28 cellular contexts compared by ENCODE assay signal in genomic region chr10:124134251-124134650, GRCh38.
"Had no signal": no experiment of that assay in that cellular context is flagged by ENCODE, and none has a peak within 500 bp of the region (broad histone marks: within the 10 kb centered on the region; RNA-seq: fewer than 3 reads in every experiment).

No MANE protein-coding gene starts in this region.

- H2AFZ ChIP-seq: hepatocyte, parathyroid adenoma had no signal

- H3K36me3 ChIP-seq: left lung, lower lobe of right lung, neutrophil, right lobe of liver, thyroid gland, transverse colon, upper lobe of left lung, vagina had no signal

- H3K4me1 ChIP-seq: left lung, parathyroid adenoma, right lobe of liver, testis, thyroid gland, transverse colon, upper lobe of left lung, vagina had no signal

- H3K27me3 ChIP-seq: hepatocyte, left lung, neutrophil, right lobe of liver, testis, thyroid gland, transverse colon, upper lobe of left lung, vagina had no signal

- H3K9ac ChIP-seq: parathyroid adenoma had no signal

- H3K9me3 ChIP-seq: left lung, lower lobe of right lung, neutrophil, psoas muscle, right lobe of liver, testis, thyroid gland, transverse colon, upper lobe of left lung, vagina had no signal

- H3K4me3 ChIP-seq: hepatocyte, left lung, lower lobe of right lung, psoas muscle, right lobe of liver, smooth muscle cell, testis, thyroid gland, transverse colon, upper lobe of left lung, vagina had no signal

- ATAC-seq: left colon; left lung; lower lobe of right lung; naive thymus-derived CD8-positive, alpha-beta T cell; psoas muscle; right lobe of liver; stimulated activated memory B cell treated with anti-CD40 and anti-IgM and Interleukin-4, amounts not matched to agents 10 μg/mL and 1 μg/mL and 100 μg/mL, for 72 hours; stimulated activated naive CD8-positive, alpha-beta T cell treated with anti-CD3 and anti-CD28 coated beads, Interleukin-15, amount 100 ng/mL, for 72 hours had no signal

- H3K4me2 ChIP-seq: hepatocyte, smooth muscle cell had no signal

- H3K27ac ChIP-seq: hepatocyte, left lung, lower lobe of right lung, neutrophil, parathyroid adenoma, psoas muscle, right lobe of liver, testis, thyroid gland, transverse colon, upper lobe of left lung, vagina had no signal

- DNase-seq: islet precursor cell; kidney glomerular epithelial cell; left colon; left lung; lower lobe of right lung; mammary epithelial cell; mesenchymal stem cell; naive thymus-derived CD8-positive, alpha-beta T cell; occipital lobe; psoas muscle; right lobe of liver; stimulated activated CD4-positive, alpha-beta T cell treated with anti-CD3 and anti-CD28 coated beads, Interleukin-1b, Interleukin-23, amount 100 ng/mL, for 48 hours; stimulated activated CD4-positive, alpha-beta T cell treated with anti-CD3 and anti-CD28 coated beads, Interleukin-2, amount 100 ng/mL, for 48 hours; stimulated activated CD4-positive, alpha-beta T cell treated with anti-CD3 and anti-CD28 coated beads, Interleukin-4, amount 100 ng/mL, for 4 hours; stimulated activated CD8-positive, alpha-beta memory T cell treated with anti-CD3 and anti-CD28 coated beads, Interleukin-4, amount 100 ng/mL, for 48 hours; stimulated activated naive CD4-positive, alpha-beta T cell treated with Interleukin-2 at 50 U/mL for 16 hours; stimulated activated naive CD8-positive, alpha-beta T cell treated with anti-CD3 and anti-CD28 coated beads, Interleukin-15, amount 100 ng/mL, for 72 hours; substantia nigra; testis; thyroid gland; transverse colon; upper lobe of left lung had no signal
